8 cellular contexts compared by ENCODE assay signal in genomic region chr6:2988426-2989331, GRCh38. TPM values are rescaled to one million over a fixed set of nuclear protein-coding genes. Genes with fewer than 3 reads are reported as not detected.
A peak's percentile ranks its signal among the peaks of the same experiment; 100 is the strongest.
DNase-seq lines count a peak whose midpoint lies in the region; ATAC-seq and TF ChIP-seq lines count a peak whose summit lies in the region.

No MANE protein-coding gene starts in this region.

- ATAC-seq in GM19372 (IDR thresholded peaks at IDR 0.05; ENCODE audit: low read depth, unreplicated experiment), result peak; percentile 56
- ATAC-seq in HG03520 (IDR thresholded peaks at IDR 0.05; ENCODE audit: unreplicated experiment), result peak; percentile 51

- H3K27me3 ChIP-seq in ectodermal cell (ENCODE audit: control insufficient read depth, insufficient read depth, low read length, poor library complexity, severe bottlenecking), result no peaks in the 10 kb centered on the region

- peak overlapping the region; percentile 98 for H3K27ac Mint-ChIP-seq in activated CD4-positive, alpha-beta memory T cell treated with anti-CD3 and anti-CD28 coated beads for 36 hours

- intact Hi-C loops in activated CD4-positive, alpha-beta memory T cell treated with anti-CD3 and anti-CD28 coated beads for 36 hours (cut with micrococcal nuclease), result loop anchor here (1.0 to 10.0 kb wide), 11 partner anchors 11 to 354 kb away; partner anchors contain the start of genes BPHL, NQO2, SERPINB6 and WRNIP1

- 0 to 1% methylated on average over 64 of the region's 64 CpGs for WGBS in ectodermal cell, 2 experiments

- DNase-seq in NCI-H69 (lab: John Stamatoyannopoulos, UW), result peak; percentile 86
- DNase-seq in activated CD4-positive, alpha-beta memory T cell treated with anti-CD3 and anti-CD28 coated beads for 36 hours, result peak; percentile 87
- DNase-seq in lung microvascular endothelial cell (ENCODE audit: low read depth in 2 of 2), result peak; percentile 92 to 97
- peak; percentile 46 to 69 (median 54) for DNase-seq in stimulated activated CD4-positive, alpha-beta T cell treated with anti-CD3 and anti-CD28 coated beads, TNF-alpha, amount 100 ng/mL, for 4 hours (ENCODE audit: low read depth in 3 of 3)

- CTCF ChIA-PET in activated CD4-positive, alpha-beta memory T cell treated with anti-CD3 and anti-CD28 coated beads for 36 hours (lab: Charles Lee), result interaction anchor here (0.6 to 7.2 kb wide), 27 partner anchors 12 to 220 kb away, joined by 3 to 84 read pairs (median 8); partner anchors contain the start of genes RIPK1, SERPINB1 and SERPINB9

- no peaks in the 10 kb centered on the region for H3K27me3 Mint-ChIP-seq in activated CD4-positive, alpha-beta memory T cell treated with anti-CD3 and anti-CD28 coated beads for 36 hours

- no peaks in the 10 kb centered on the region for H3K36me3 ChIP-seq in ectodermal cell (ENCODE audit: control insufficient read depth, insufficient read depth, low read length)

- peak; percentile 96 for TF ChIP-seq CTCF in C4-2B (conservative IDR thresholded peaks at IDR 0.05)

- no peaks in the 10 kb centered on the region for H3K9me3 ChIP-seq in ectodermal cell (ENCODE audit: control insufficient read depth, low read length)

- H3K4me1 Mint-ChIP-seq in activated CD4-positive, alpha-beta memory T cell treated with anti-CD3 and anti-CD28 coated beads for 36 hours (ENCODE audit: low read depth), result peaks cover 20% of the 10 kb centered on the region

- H3K36me3 Mint-ChIP-seq in activated CD4-positive, alpha-beta memory T cell treated with anti-CD3 and anti-CD28 coated beads for 36 hours, result no peaks in the 10 kb centered on the region

- H3K27ac ChIP-seq in C4-2B, result peak overlapping the region; percentile 94
- H3K27ac ChIP-seq in ectodermal cell (ENCODE audit: insufficient read depth, low read depth, low read length, poor library complexity, severe bottlenecking), result peak overlapping the region; percentile 100

- H3K4me1 ChIP-seq in ectodermal cell (ENCODE audit: control insufficient read depth, insufficient read depth, low read length), result peaks cover 12% of the 10 kb centered on the region

- peak overlapping the region; percentile 56 for H3K4me3 ChIP-seq in ectodermal cell (ENCODE audit: insufficient read depth, low read depth, low read length)

- no peaks in the 10 kb centered on the region for H3K9me3 Mint-ChIP-seq in activated CD4-positive, alpha-beta memory T cell treated with anti-CD3 and anti-CD28 coated beads for 36 hours

- POLR2A ChIA-PET in activated CD4-positive, alpha-beta memory T cell treated with anti-CD3 and anti-CD28 coated beads for 36 hours (lab: Charles Lee), result interaction anchor here (0.6 to 4.4 kb wide), 25 partner anchors 10 to 197 kb away, joined by 3 to 44 read pairs (median 4); partner anchors contain the start of genes NQO2, RIPK1, SERPINB1 and SERPINB6

- peak overlapping the region; percentile 84 for H3K4me3 Mint-ChIP-seq in activated CD4-positive, alpha-beta memory T cell treated with anti-CD3 and anti-CD28 coated beads for 36 hours

RNA-seq across cellular contexts. Expression of gene NQO2, which starts 11.0 kb away (rescaled TPM):
- 10 to 100 TPM; 36.1 to 38.9 TPM for total RNA-seq in activated CD4-positive, alpha-beta memory T cell treated with anti-CD3 and anti-CD28 coated beads for 36 hours
- 56.2 TPM for polyA plus RNA-seq in ectodermal cell (2013, experiment 1 of 4)
- 49.6 TPM for polyA plus RNA-seq in ectodermal cell (2013, experiment 2 of 4)
- 43.8 TPM for polyA plus RNA-seq in ectodermal cell (2013, experiment 3 of 4)
- 42.5 TPM for polyA plus RNA-seq in ectodermal cell (2013, experiment 4 of 4)
- total RNA-seq in lung microvascular endothelial cell, result 7.6 and 8.5 TPM in 2 replicates

RNA-seq across cellular contexts. Expression of gene SERPINB6, which starts 17.3 kb away (rescaled TPM):
- total RNA-seq in activated CD4-positive, alpha-beta memory T cell treated with anti-CD3 and anti-CD28 coated beads for 36 hours, result 10 to 100 TPM; 59.0 to 64.7 TPM
- polyA plus RNA-seq in ectodermal cell (2013, experiment 1 of 4), result 15.6 TPM
- polyA plus RNA-seq in ectodermal cell (2013, experiment 2 of 4), result 14.4 TPM
- polyA plus RNA-seq in ectodermal cell (2013, experiment 3 of 4), result 10.6 TPM
- 12.5 TPM for polyA plus RNA-seq in ectodermal cell (2013, experiment 4 of 4)
- 79.0 and 112 TPM in 2 replicates for total RNA-seq in lung microvascular endothelial cell

Comparison
In these comparisons a context has a peak if more than half of its experiments do, and no peak if none do; other contexts are left out.
1. Peak in every context shown above with its lines: DNase-seq, ATAC-seq, H3K4me3 ChIP-seq and H3K27ac ChIP-seq.